Comparison of ENCODE assay signal across 8 cellular contexts in genomic region chr2:120312861-120313694, GRCh38. TPM values are rescaled to one million over a fixed set of nuclear protein-coding genes. Genes with fewer than 3 reads are reported as not detected.
DNase-seq lines count a peak whose midpoint lies in the region; ATAC-seq and TF ChIP-seq lines count a peak whose summit lies in the region.

No MANE protein-coding gene starts in this region.

- TF ChIP-seq CTCF in WI38 (IDR thresholded peaks at IDR 0.05; ENCODE audit: low read depth, low read length) = peak; percentile 98
- peak; percentile 92 to 94 (median 93) for TF ChIP-seq CTCF in breast epithelium (IDR thresholded peaks at IDR 0.05)

- H3K4me3 ChIP-seq in WI38 (ENCODE audit: low read depth, low read length) (peak overlapping the region; percentile 65), breast epithelium (peak overlapping the region; percentile 41 to 61 (median 42)), skin epidermis (peak overlapping the region; percentile 2 to 43 (median 31))

- peaks cover 0 to 5% of the 10 kb centered on the region in 2 donors for H3K4me1 ChIP-seq in breast epithelium

- H3K27me3 ChIP-seq in breast epithelium = no peaks in the 10 kb centered on the region

- ATAC-seq in HG02588 (IDR thresholded peaks at IDR 0.05; ENCODE audit: unreplicated experiment) (peak; percentile 55), GM19328 (IDR thresholded peaks at IDR 0.05; ENCODE audit: unreplicated experiment) (no peak)

- H3K9me3 ChIP-seq in breast epithelium = no peaks in the 10 kb centered on the region

- TF ChIP-seq POLR2A in breast epithelium (IDR thresholded peaks at IDR 0.05) = no peak

- H3K27ac ChIP-seq in breast epithelium (peak overlapping the region; percentile 66 to 68), skin epidermis (peak overlapping the region in 10 of 21 experiments; percentile 14 to 65 (median 45))

- H3K36me3 ChIP-seq in breast epithelium = no peaks in the 10 kb centered on the region

- intact Hi-C loops in breast epithelium (cut with DNase I; ENCODE audit: low total_unique reads) = no loop called here

- peak; percentile 80 for DNase-seq in EL
- DNase-seq in NCI-H2107 treated with DMSO at 0.1 percent for 48 hours (lab: John Stamatoyannopoulos, UW; ENCODE audit: unreplicated experiment) = peak; percentile 76
- peak; percentile 78 to 84 for DNase-seq in breast epithelium (ENCODE audit: low spot score in 2 of 2)
- DNase-seq in inferior parietal cortex (ENCODE audit: extremely low spot score) = peak; percentile 91

RNA-seq across cellular contexts. Expression of gene INHBB, which starts 32.9 kb away (rescaled TPM):
- total RNA-seq in breast epithelium = 10 to 100 TPM; 35.0 to 60.6 (median 42.3) TPM
